ENCODE assay signal across 8 cellular contexts in the genomic region with DNA sequence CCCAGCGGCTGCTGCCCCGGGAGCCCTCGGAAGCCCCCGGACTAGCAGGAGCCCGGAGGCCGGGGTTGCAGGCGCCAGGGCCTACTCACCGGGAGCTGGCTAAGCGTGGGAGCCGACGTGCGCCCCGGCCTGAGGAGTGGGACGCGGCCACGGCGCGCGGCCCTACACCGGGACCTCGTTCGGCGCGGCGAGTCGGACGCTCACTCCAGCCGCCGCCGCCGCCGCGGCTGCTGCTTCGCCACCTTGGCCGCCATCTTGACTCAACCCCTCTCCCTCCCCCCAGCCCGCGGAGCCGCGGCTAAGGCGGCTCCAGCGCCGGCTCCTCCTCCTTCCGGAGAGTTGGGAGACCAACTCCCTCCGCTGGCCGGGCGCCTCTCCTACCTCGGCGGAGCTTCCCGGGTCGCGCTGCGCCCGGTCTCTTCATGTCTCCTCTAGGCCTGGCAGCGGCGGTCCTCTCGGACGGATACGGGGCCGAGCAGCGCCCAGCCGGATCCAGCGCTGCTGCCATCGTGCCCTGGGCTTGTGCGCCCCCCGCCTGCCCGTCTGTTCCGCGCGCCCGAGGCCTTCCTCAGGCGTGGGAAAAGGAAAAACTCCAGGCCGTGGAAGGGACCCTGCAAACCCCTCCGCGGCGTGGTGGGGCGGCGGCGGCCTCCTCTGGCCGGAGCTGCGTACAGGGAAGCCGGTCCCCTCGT. TPM values are rescaled to one million over a fixed set of nuclear protein-coding genes. Genes with fewer than 3 reads are reported as not detected.
DNase-seq lines count a peak whose midpoint lies in the region; ATAC-seq and TF ChIP-seq lines count a peak whose summit lies in the region.

A gene (minus strand): TSS at position 262 of the 692 bp plus-strand sequence. CDS start 20,965 bp downstream, outside the sequence.

- H3K79me2 ChIP-seq in PC-3 (ENCODE audit: low read length): peaks cover 98% of the 10 kb centered on the region

- no peak for TF ChIP-seq EP300 in Ishikawa (IDR thresholded peaks at IDR 0.05; ENCODE audit: borderline replicate concordance)

- peaks cover 4% of the 10 kb centered on the region for H3F3A ChIP-seq in PC-3 (ENCODE audit: low read length, unreplicated experiment)

- H3K36me3 ChIP-seq in PC-3 (ENCODE audit: low read depth, low read length) (no peaks in the 10 kb centered on the region), mucosa of rectum (ENCODE audit: control insufficient read depth in 2 of 2, insufficient read depth in 2 of 2, low read length in 2 of 2) (no peaks in the 10 kb centered on the region)

- peak within 1 kb of the TSS; percentile 97 for H3K9ac ChIP-seq in PC-3 (ENCODE audit: low read length)
- peak within 1 kb of the TSS; percentile 90 to 98 for H3K9ac ChIP-seq in mucosa of rectum (ENCODE audit: low read depth in 1 of 2, low read length in 2 of 2)

- peaks cover 32% of the 10 kb centered on the region for H3K4me1 ChIP-seq in PC-3 (ENCODE audit: insufficient read depth, low read length)
- peaks cover 22 to 23% of the 10 kb centered on the region in 2 donors for H3K4me1 ChIP-seq in mucosa of rectum (ENCODE audit: control insufficient read depth in 2 of 2, insufficient read depth in 2 of 2, low read length in 2 of 2)

- CTCF ChIA-PET in PC-3 (lab: Charles Lee): no interaction called here

- peak within 1 kb of the TSS; percentile 89 for H3K4me2 ChIP-seq in PC-3 (ENCODE audit: low read length)

- intact Hi-C loops in PC-3 (cut with micrococcal nuclease): loop anchor here (5.0 to 10.0 kb wide), 3 partner anchors 43 to 111 kb away; no protein-coding TSS in a partner anchor

- BruUV-seq in PC-3 (replicated peaks; lab: Mats Ljungman, UMichigan): no TSS peak

- H3K27me3 ChIP-seq in PC-3 (ENCODE audit: low read length) (no peaks in the 10 kb centered on the region), mucosa of rectum (ENCODE audit: control insufficient read depth in 2 of 2, insufficient read depth in 2 of 2, low read length in 2 of 2) (no peaks in the 10 kb centered on the region)

- TF ChIP-seq CTCF in PC-3 (conservative IDR thresholded peaks at IDR 0.05; ENCODE audit: low read depth, low read length) (peak; percentile 37; the same call in 1 of the 2 replicates), epithelial cell of proximal tubule (conservative IDR thresholded peaks at IDR 0.05; ENCODE audit: low read depth, low read length) (peak; percentile 30)

- H3K4me3 ChIP-seq in PC-3 (ENCODE audit: low read length) (peak within 1 kb of the TSS; percentile 94), epithelial cell of proximal tubule (ENCODE audit: low read depth, low read length) (peak within 1 kb of the TSS; percentile 93), mucosa of rectum (ENCODE audit: low read length in 2 of 2) (peak within 1 kb of the TSS; percentile 78 to 92)

- H2AFZ ChIP-seq in PC-3 (ENCODE audit: low read length): peak within 1 kb of the TSS; percentile 87

- POLR2A ChIA-PET in PC-3 (lab: Charles Lee; ENCODE audit: unreplicated experiment): interaction anchor here (0.5 to 0.6 kb wide), 3 partner anchors 15 to 448 kb away, joined by 3 to 7 read pairs (median 5); no protein-coding TSS in a partner anchor

- TF ChIP-seq RAD21 in Ishikawa (IDR thresholded peaks at IDR 0.05; ENCODE audit: low read depth): peak; percentile 11; the same call in 1 of the 2 replicates

- peaks cover 27% of the 10 kb centered on the region for H4K20me1 ChIP-seq in PC-3 (ENCODE audit: low read length)

- ATAC-seq in GM21576 (IDR thresholded peaks at IDR 0.05; ENCODE audit: unreplicated experiment): peak; percentile 69
- peak; percentile 82 for ATAC-seq in PC-3

- H3K9me2 ChIP-seq in PC-3 (replicated peaks; ENCODE audit: low read length): no peaks in the 10 kb centered on the region

- H3K27ac ChIP-seq in PC-3 (ENCODE audit: low read length): peak within 1 kb of the TSS; percentile 86
- peak within 1 kb of the TSS; percentile 98 to 99 for H3K27ac ChIP-seq in mucosa of rectum (ENCODE audit: low read depth in 2 of 2, low read length in 2 of 2)

- DNase-seq in DMS53 (lab: John Stamatoyannopoulos, UW): peak; percentile 97
- DNase-seq in PC-3: peak; percentile 98
- peak; percentile 90 for DNase-seq in activated T-cell treated with anti-CD3 and anti-CD28 coated beads for 48 hours (ENCODE audit: low read depth)
- DNase-seq in epithelial cell of proximal tubule (ENCODE audit: low read depth): no peak
- peak; percentile 60 to 75 for DNase-seq in stimulated activated CD8-positive, alpha-beta memory T cell treated with anti-CD3 and anti-CD28 coated beads, Interleukin-4, amount 100 ng/mL, for 4 hours (ENCODE audit: low read depth in 2 of 2, low spot score in 1 of 2)

- H3K9me3 ChIP-seq in PC-3 (ENCODE audit: low read length): no peaks in the 10 kb centered on the region
- no peaks in the 10 kb centered on the region for H3K9me3 ChIP-seq in mucosa of rectum (ENCODE audit: control insufficient read depth in 2 of 2, low read length in 2 of 2)

TF ChIP-seq in Ishikawa, 13 proteins besides CTCF, POLR2A, EP300 and RAD21:
- peak; percentile 93 for TF ChIP-seq YY1 (IDR thresholded peaks at IDR 0.05; ENCODE audit: low read depth)
- 0 out of 2 replicates have a peak, but pooled peaks have one; percentile 2 for TF ChIP-seq TEAD4 (IDR thresholded peaks at IDR 0.05)
- TF ChIP-seq, protein P1, sequence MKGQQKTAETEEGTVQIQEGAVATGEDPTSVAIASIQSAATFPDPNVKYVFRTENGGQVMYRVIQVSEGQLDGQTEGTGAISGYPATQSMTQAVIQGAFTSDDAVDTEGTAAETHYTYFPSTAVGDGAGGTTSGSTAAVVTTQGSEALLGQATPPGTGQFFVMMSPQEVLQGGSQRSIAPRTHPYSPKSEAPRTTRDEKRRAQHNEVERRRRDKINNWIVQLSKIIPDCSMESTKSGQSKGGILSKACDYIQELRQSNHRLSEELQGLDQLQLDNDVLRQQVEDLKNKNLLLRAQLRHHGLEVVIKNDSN (IDR thresholded peaks at IDR 0.05): no peak
- TF ChIP-seq NFIC (IDR thresholded peaks at IDR 0.05): no peak
- peak; percentile 5; the same call in 1 of the 2 replicates for TF ChIP-seq TCF12 (IDR thresholded peaks at IDR 0.05; ENCODE audit: low read depth)
- TF ChIP-seq FOXM1 (IDR thresholded peaks at IDR 0.05; ENCODE audit: borderline replicate concordance, low read depth): no peak
- TF ChIP-seq ZBTB7A (IDR thresholded peaks at IDR 0.05; ENCODE audit: low read depth): no peak
- TF ChIP-seq CREB1 (IDR thresholded peaks at IDR 0.05; ENCODE audit: low read depth): no peak
- TF ChIP-seq, protein P2, sequence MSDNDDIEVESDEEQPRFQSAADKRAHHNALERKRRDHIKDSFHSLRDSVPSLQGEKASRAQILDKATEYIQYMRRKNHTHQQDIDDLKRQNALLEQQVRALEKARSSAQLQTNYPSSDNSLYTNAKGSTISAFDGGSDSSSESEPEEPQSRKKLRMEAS (IDR thresholded peaks at IDR 0.05): peak; percentile 51; the same call in 1 of the 2 replicates
- no peak for TF ChIP-seq CEBPB (IDR thresholded peaks at IDR 0.05)
- TF ChIP-seq, protein P3, sequence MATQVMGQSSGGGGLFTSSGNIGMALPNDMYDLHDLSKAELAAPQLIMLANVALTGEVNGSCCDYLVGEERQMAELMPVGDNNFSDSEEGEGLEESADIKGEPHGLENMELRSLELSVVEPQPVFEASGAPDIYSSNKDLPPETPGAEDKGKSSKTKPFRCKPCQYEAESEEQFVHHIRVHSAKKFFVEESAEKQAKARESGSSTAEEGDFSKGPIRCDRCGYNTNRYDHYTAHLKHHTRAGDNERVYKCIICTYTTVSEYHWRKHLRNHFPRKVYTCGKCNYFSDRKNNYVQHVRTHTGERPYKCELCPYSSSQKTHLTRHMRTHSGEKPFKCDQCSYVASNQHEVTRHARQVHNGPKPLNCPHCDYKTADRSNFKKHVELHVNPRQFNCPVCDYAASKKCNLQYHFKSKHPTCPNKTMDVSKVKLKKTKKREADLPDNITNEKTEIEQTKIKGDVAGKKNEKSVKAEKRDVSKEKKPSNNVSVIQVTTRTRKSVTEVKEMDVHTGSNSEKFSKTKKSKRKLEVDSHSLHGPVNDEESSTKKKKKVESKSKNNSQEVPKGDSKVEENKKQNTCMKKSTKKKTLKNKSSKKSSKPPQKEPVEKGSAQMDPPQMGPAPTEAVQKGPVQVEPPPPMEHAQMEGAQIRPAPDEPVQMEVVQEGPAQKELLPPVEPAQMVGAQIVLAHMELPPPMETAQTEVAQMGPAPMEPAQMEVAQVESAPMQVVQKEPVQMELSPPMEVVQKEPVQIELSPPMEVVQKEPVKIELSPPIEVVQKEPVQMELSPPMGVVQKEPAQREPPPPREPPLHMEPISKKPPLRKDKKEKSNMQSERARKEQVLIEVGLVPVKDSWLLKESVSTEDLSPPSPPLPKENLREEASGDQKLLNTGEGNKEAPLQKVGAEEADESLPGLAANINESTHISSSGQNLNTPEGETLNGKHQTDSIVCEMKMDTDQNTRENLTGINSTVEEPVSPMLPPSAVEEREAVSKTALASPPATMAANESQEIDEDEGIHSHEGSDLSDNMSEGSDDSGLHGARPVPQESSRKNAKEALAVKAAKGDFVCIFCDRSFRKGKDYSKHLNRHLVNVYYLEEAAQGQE (IDR thresholded peaks at IDR 0.05; ENCODE audit: low read depth): no peak
- 0 out of 2 replicates have a peak, but pooled peaks have one; percentile 4 for TF ChIP-seq EGR1 (IDR thresholded peaks at IDR 0.05)
- TF ChIP-seq TAF1 (IDR thresholded peaks at IDR 0.05; ENCODE audit: low read depth): peak; percentile 97

RNA-seq across cellular contexts. Expression of the gene that starts here (rescaled TPM):
- total RNA-seq in PC-3 (2014; rRNA removed): 127 and 204 TPM in 2 replicates
- total RNA-seq in epithelial cell of proximal tubule: 65.8 and 86.0 TPM in 2 replicates
